Comparison of ENCODE assay signal across 8 cellular contexts in genomic region chr2:195561205-195562032, GRCh38.
DNase-seq lines count a peak whose midpoint lies in the region; ATAC-seq, FAIRE-seq and TF ChIP-seq lines count a peak whose summit lies in the region.

No MANE protein-coding gene starts in this region.

- H3K9me3 ChIP-seq in endothelial cell of umbilical vein (replicated peaks; ENCODE audit: control insufficient read depth, insufficient read depth, low read length) = no peaks in the 10 kb centered on the region
- H3K9me3 ChIP-seq in uterus = no peaks in the 10 kb centered on the region

- no peaks in the 10 kb centered on the region for H4K20me1 ChIP-seq in endothelial cell of umbilical vein (replicated peaks; ENCODE audit: control insufficient read depth, extremely low read depth, insufficient read depth, low read length)

- TF ChIP-seq POLR2A in endothelial cell of umbilical vein (IDR thresholded peaks at IDR 0.05; ENCODE audit: low read depth, low read length) = no peak
- TF ChIP-seq POLR2A in uterus (IDR thresholded peaks at IDR 0.05) = no peak

- dilution Hi-C loops in endothelial cell of umbilical vein (cut with MboI; ENCODE audit: extremely low pct_ligation_motif_present, low sequenced_read_pairs) = no loop called here

- POLR2A ChIA-PET in endothelial cell of umbilical vein (lab: Charles Lee) = no interaction called here

- H3K36me3 ChIP-seq in endothelial cell of umbilical vein (ENCODE audit: control insufficient read depth in 2 of 2, extremely low read depth in 1 of 2, insufficient read depth in 2 of 2, low read length in 2 of 2) = no peaks in the 10 kb centered on the region
- H3K36me3 ChIP-seq in uterus = no peaks in the 10 kb centered on the region

- ATAC-seq in GM18517 (IDR thresholded peaks at IDR 0.05; ENCODE audit: unreplicated experiment) (peak; percentile 49), HG02588 (IDR thresholded peaks at IDR 0.05; ENCODE audit: unreplicated experiment) (peak; percentile 46)

- no peak overlapping the region for H3K9ac ChIP-seq in endothelial cell of umbilical vein (replicated peaks; ENCODE audit: extremely low read depth, insufficient read depth, low read length)

- no peak overlapping the region for H3K4me2 ChIP-seq in endothelial cell of umbilical vein (ENCODE audit: insufficient read depth, low read length)

- BruUV-seq in endothelial cell of umbilical vein (replicated peaks; lab: Mats Ljungman, UMichigan) = no TSS peak

- H3K27ac ChIP-seq in endothelial cell of umbilical vein (ENCODE audit: insufficient read depth, low read depth, low read length) (no peak overlapping the region), uterus (no peak overlapping the region)

- H3K9me1 ChIP-seq in endothelial cell of umbilical vein (replicated peaks; ENCODE audit: control insufficient read depth, extremely low read depth, insufficient read depth, low read length) = no peaks in the 10 kb centered on the region

- H3K4me1 ChIP-seq in endothelial cell of umbilical vein (ENCODE audit: control insufficient read depth, extremely low read depth, insufficient read depth, low read length) = no peaks in the 10 kb centered on the region
- no peaks in the 10 kb centered on the region for H3K4me1 ChIP-seq in uterus

- CTCF ChIA-PET in endothelial cell of umbilical vein (lab: Charles Lee) = interaction anchor here (1.2 to 1.8 kb wide), 2 partner anchors 20 to 99 kb away, joined by 3 to 4 read pairs; no protein-coding TSS in a partner anchor

- no peaks in the 10 kb centered on the region for H3K79me2 ChIP-seq in endothelial cell of umbilical vein (ENCODE audit: control insufficient read depth, insufficient read depth, low read length)

- intact Hi-C loops in endothelial cell of umbilical vein (cut with micrococcal nuclease) (no loop called here), uterus (cut with DNase I; ENCODE audit: low total_unique reads) (no loop called here)

- no peak overlapping the region for H2AFZ ChIP-seq in endothelial cell of umbilical vein (ENCODE audit: low read depth, low read length)

- H3K4me3 ChIP-seq in endothelial cell of umbilical vein (replicated peaks in 1 of 3; ENCODE audit: insufficient read depth in 1 of 3, low read depth in 1 of 3, low read length in 3 of 3) (no peak overlapping the region), uterus (no peak overlapping the region)

- DNase-seq in NAMALWA (ENCODE audit: low spot score) (peak; percentile 75), endothelial cell of umbilical vein (ENCODE audit: low read depth, low spot score) (no peak), retina (no peak), DMS114 treated with DMSO at 0.1 percent for 48 hours (lab: John Stamatoyannopoulos, UW; ENCODE audit: unreplicated experiment) (no peak), uterus (no peak), UCSD-AML1 (lab: John Stamatoyannopoulos, UW; ENCODE audit: unreplicated experiment) (no peak)

- H3K27me3 ChIP-seq in endothelial cell of umbilical vein (ENCODE audit: control insufficient read depth in 2 of 2, insufficient read depth in 2 of 2, low read length in 2 of 2) (no peaks in the 10 kb centered on the region), uterus (no peaks in the 10 kb centered on the region)

- no peak for FAIRE-seq in endothelial cell of umbilical vein (lab: Jason Lieb, UNC)

- TF ChIP-seq CTCF in endothelial cell of umbilical vein (IDR thresholded peaks at IDR 0.05; ENCODE audit: extremely low read depth in 1 of 2, insufficient read depth in 1 of 2, low read depth in 1 of 2, low read length in 2 of 2) (no peak), uterus (IDR thresholded peaks at IDR 0.05) (no peak)

TF ChIP-seq in endothelial cell of umbilical vein, 7 proteins besides CTCF, POLR2A, EP300 and RAD21:
- peak; percentile 37 for TF ChIP-seq GATA2 (IDR thresholded peaks at IDR 0.05; ENCODE audit: insufficient read depth, insufficient read length, low read depth, low read length)
- TF ChIP-seq FOS (IDR thresholded peaks at IDR 0.05; ENCODE audit: borderline replicate concordance, insufficient read depth, low read length) = no peak
TF ChIP-seq in endothelial cell of umbilical vein: peak in this region for 1.
